25 cellular contexts compared by ENCODE assay signal in the genomic region with DNA sequence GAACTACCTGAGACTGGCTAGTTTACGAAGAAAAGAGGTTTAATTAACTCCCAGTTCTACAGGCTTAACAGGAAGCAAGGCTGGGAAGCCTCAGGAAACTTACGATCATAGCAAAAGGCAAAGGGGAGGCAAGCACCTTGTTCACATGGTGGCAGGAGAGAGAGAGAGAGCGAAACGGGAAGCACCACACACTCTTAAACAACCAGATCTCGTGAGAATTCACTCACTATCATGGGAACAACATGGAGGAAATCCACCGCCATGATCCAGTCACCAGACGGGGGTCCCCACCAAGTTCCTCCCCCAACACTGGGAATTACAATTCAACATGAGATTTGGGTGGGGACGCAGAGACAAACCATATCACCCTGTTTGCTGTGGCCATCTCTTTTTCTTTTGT. TPM values are rescaled to one million over a fixed set of nuclear protein-coding genes. Genes with fewer than 3 reads are reported as not detected.
A peak's percentile ranks its signal among the peaks of the same experiment; 100 is the strongest.
DNase-seq lines count a peak whose midpoint lies in the region; ATAC-seq, FAIRE-seq and TF ChIP-seq lines count a peak whose summit lies in the region.
"Had no signal": no experiment of that assay in that cellular context is flagged by ENCODE, and none has a peak within 500 bp of the region (broad histone marks: within the 10 kb centered on the region; RNA-seq: fewer than 3 reads in every experiment).

No MANE protein-coding gene starts in this region.

- intact Hi-C loops in HepG2 (cut with micrococcal nuclease; ENCODE audit: unreplicated experiment) (no loop called here), right lobe of liver (cut with DNase I) (no loop called here)

- H3K27ac Mint-ChIP-seq in WTC11: peak overlapping the region; percentile 93; the same call in 1 of the 2 replicates
- H3K27ac Mint-ChIP-seq: CD14-positive monocyte; CD4-positive, alpha-beta T cell; CD8-positive, alpha-beta memory T cell had no signal

- no peak for TF ChIP-seq EP300 in HepG2 (IDR thresholded peaks at IDR 0.05; ENCODE audit: low read depth in 2 of 2, low read length in 2 of 2)
- no peak for TF ChIP-seq EP300 in HepG2 (CRISPR knock-in tag; IDR thresholded peaks at IDR 0.05; ENCODE audit: borderline replicate concordance)

- no peak overlapping the region for H3K23ac ChIP-seq in neuronal stem cell (ENCODE audit: low read depth, low read length, poor library complexity)

- no peak overlapping the region for H2BK5ac ChIP-seq in neuronal stem cell (ENCODE audit: low read length)

- no peak for TF ChIP-seq RAD21 in HepG2 (CRISPR knock-in tag; IDR thresholded peaks at IDR 0.05)

- H2BK120ac ChIP-seq in neuronal stem cell (ENCODE audit: low read depth, low read length): no peak overlapping the region

- H3K79me1 ChIP-seq in neuronal stem cell (ENCODE audit: low read depth, low read length): no peaks in the 10 kb centered on the region

- no peak for FAIRE-seq in HepG2 (lab: Jason Lieb, UNC)
- FAIRE-seq: A549, D721Med, GM12878, GM18507, H1 had no signal

- no TSS peak for BruUV-seq in HepG2 (replicated peaks; lab: Mats Ljungman, UMichigan)

- H4K8ac ChIP-seq in neuronal stem cell (ENCODE audit: low read depth, low read length): no peak overlapping the region

- TF ChIP-seq POLR2A in HepG2 (IDR thresholded peaks at IDR 0.05; ENCODE audit: insufficient read depth in 1 of 2, low read depth in 2 of 2, low read length in 2 of 2) (no peak), right lobe of liver (IDR thresholded peaks at IDR 0.05) (no peak)

- no peak overlapping the region for H2BK12ac ChIP-seq in neuronal stem cell (ENCODE audit: low read length)

- no peak overlapping the region for H2AK5ac ChIP-seq in neuronal stem cell (ENCODE audit: low read depth, low read length)

- peaks cover 7% of the 10 kb centered on the region; the same call in 1 of the 2 replicates for H3K27me3 Mint-ChIP-seq in WTC11 (ENCODE audit: low read depth)

- in situ Hi-C loops in HepG2 (cut with HindIII; ENCODE audit: extremely low pct_ligation_motif_present, low pct_unique_long_range_greater_than_20kb): no loop called here

- WGBS in HepG2 (ENCODE audit: low lambda C conversion rate): 21% methylated on average over 8 of the region's 8 CpGs
- WGBS in right lobe of liver (ENCODE audit: insufficient coverage, low coverage, low lambda C conversion rate, missing lambda C conversion rate): 65% methylated on average over 5 of the region's 8 CpGs
- no CpG with 5 or more reads among the region's 8 CpGs for WGBS in neuronal stem cell (ENCODE audit: extremely low coverage in 2 of 2, insufficient read length in 2 of 2, insufficient replicate concordance in 1 of 2), 2 donors

- ATAC-seq in HepG2: no peak
- no peak for ATAC-seq in right lobe of liver
- no peak for ATAC-seq in WTC11
- ATAC-seq: A549, GM12878 had no signal

- H2AFZ ChIP-seq in HepG2 (ENCODE audit: low read length) (no peak overlapping the region), neuronal stem cell (ENCODE audit: low read length) (peak overlapping the region; percentile 26)

- H3K36me3 ChIP-seq in HepG2 (replicated peaks in 1 of 2; ENCODE audit: control insufficient read depth in 1 of 2, insufficient read depth in 2 of 2, low read length in 2 of 2): no peaks in the 10 kb centered on the region
- no peaks in the 10 kb centered on the region for H3K36me3 ChIP-seq in right lobe of liver
- no peaks in the 10 kb centered on the region for H3K36me3 ChIP-seq in neuronal stem cell (replicated peaks in 1 of 2; ENCODE audit: control insufficient read depth in 2 of 2, insufficient read depth in 2 of 2, low read length in 2 of 2)
- H3K36me3 ChIP-seq: BE2C; BLaER1 treated with 17β-estradiol and CSF1 and Interleukin-3, amounts not matched to agents 10 nM and 100 nM had no signal

- peaks cover under 1% of the 10 kb centered on the region for H3K4me1 Mint-ChIP-seq in WTC11
- H3K4me1 Mint-ChIP-seq: CD14-positive monocyte; CD8-positive, alpha-beta memory T cell had no signal

- POLR2A ChIA-PET in HepG2 (lab: Yijun Ruan, JAX): no interaction called here
- POLR2A ChIA-PET in WTC11 (lab: Charles Lee): no interaction called here

- H3K4me3 Mint-ChIP-seq in WTC11: no peak overlapping the region
- H3K4me3 Mint-ChIP-seq: CD14-positive monocyte; CD4-positive, alpha-beta T cell; CD8-positive, alpha-beta memory T cell had no signal

- H3K9ac ChIP-seq in HepG2 (ENCODE audit: insufficient read depth, low read depth, low read length) (no peak overlapping the region), neuronal stem cell (ENCODE audit: low read depth, low read length, poor library complexity) (no peak overlapping the region)
- H3K9ac ChIP-seq: BLaER1 treated with 17β-estradiol and CSF1 and Interleukin-3, amounts not matched to agents 10 nM and 100 nM had no signal

- H3K36me3 Mint-ChIP-seq in WTC11: peaks cover 21% of the 10 kb centered on the region
- H3K36me3 Mint-ChIP-seq: CD14-positive monocyte; CD8-positive, alpha-beta memory T cell had no signal

- DNase-seq in HepG2 (ENCODE audit: low spot score): no peak
- no peak for DNase-seq in right lobe of liver
- no peak for DNase-seq in WTC11 (ENCODE audit: low spot score)
- DNase-seq in neuronal stem cell (ENCODE audit: low spot score): no peak
- DNase-seq in stimulated activated CD4-positive, alpha-beta T cell treated with anti-CD3 and anti-CD28 coated beads, Interleukin-15, amount 100 ng/mL, for 24 hours: no peak
- DNase-seq in activated effector memory CD4-positive, alpha-beta T cell treated with anti-CD3 and anti-CD28 coated beads, Interleukin-2, amount 50 U/mL, for 16 hours: no peak
- DNase-seq: 8988T; ACHN; AML-193; BE2C; CD4-positive, alpha-beta T cell; CD8-positive, alpha-beta memory T cell; DMS 273 treated with DMSO at 0.1 percent for 48 hours; DMS79; EL; GDM1; H7; HCEC 1CT had no signal

- H3K27ac ChIP-seq in HepG2 (ENCODE audit: extremely low read length, insufficient read depth, low read length): no peak overlapping the region
- no peak overlapping the region for H3K27ac ChIP-seq in right lobe of liver
- H3K27ac ChIP-seq in neuronal stem cell (replicated peaks; ENCODE audit: low read length): no peak overlapping the region
- H3K27ac ChIP-seq: A549; BLaER1 treated with 17β-estradiol and CSF1 and Interleukin-3, amounts not matched to agents 10 nM and 100 nM had no signal

- H3K27me3 ChIP-seq in HepG2 (ENCODE audit: control insufficient read depth in 1 of 2, insufficient read depth in 2 of 2, low read length in 2 of 2) (no peaks in the 10 kb centered on the region), right lobe of liver (no peaks in the 10 kb centered on the region), neuronal stem cell (ENCODE audit: control insufficient read depth in 3 of 3, insufficient read depth in 3 of 3, low read depth in 1 of 3, low read length in 3 of 3) (no peaks in the 10 kb centered on the region)
- H3K27me3 ChIP-seq: BE2C; BLaER1 treated with 17β-estradiol and CSF1 and Interleukin-3, amounts not matched to agents 10 nM and 100 nM had no signal

- CTCF ChIA-PET in HepG2 (lab: Yijun Ruan, JAX; ENCODE audit: low intra/inter-chr PET ratio, low total read pairs) (no interaction called here), WTC11 (lab: Charles Lee) (no interaction called here)

- H3K4me1 ChIP-seq in HepG2 (ENCODE audit: insufficient read depth, low read length) (no peaks in the 10 kb centered on the region), right lobe of liver (no peaks in the 10 kb centered on the region), neuronal stem cell (ENCODE audit: control insufficient read depth in 2 of 2, insufficient read depth in 1 of 2, low read depth in 1 of 2, low read length in 2 of 2) (no peaks in the 10 kb centered on the region)
- H3K4me1 ChIP-seq: A549; BE2C; BLaER1 treated with 17β-estradiol and CSF1 and Interleukin-3, amounts not matched to agents 10 nM and 100 nM had no signal

- H4K20me1 ChIP-seq in HepG2 (ENCODE audit: insufficient read depth, low read length): no peaks in the 10 kb centered on the region
- H4K20me1 ChIP-seq: BLaER1 treated with 17β-estradiol and CSF1 and Interleukin-3, amounts not matched to agents 10 nM and 100 nM had no signal

- no peak overlapping the region for H3K18ac ChIP-seq in neuronal stem cell (ENCODE audit: low read length)

- no peak overlapping the region for H3K4ac ChIP-seq in neuronal stem cell (ENCODE audit: low read length)

- H4K91ac ChIP-seq in neuronal stem cell (ENCODE audit: low read depth, low read length, poor library complexity): no peak overlapping the region

- no peaks in the 10 kb centered on the region for H3K79me2 ChIP-seq in HepG2 (ENCODE audit: insufficient read depth, low read length)

- H3K4me3 ChIP-seq in HepG2 (replicated peaks in 1 of 3; ENCODE audit: insufficient read depth in 1 of 3, low read depth in 2 of 3, low read length in 3 of 3) (no peak overlapping the region), right lobe of liver (no peak overlapping the region), neuronal stem cell (ENCODE audit: low read length in 2 of 2) (no peak overlapping the region)
- H3K4me3 ChIP-seq: A549; BLaER1 treated with 17β-estradiol and CSF1 and Interleukin-3, amounts not matched to agents 10 nM and 100 nM; GM12878 had no signal

- H3K4me2 ChIP-seq in HepG2 (ENCODE audit: low read depth, low read length) (no peak overlapping the region), neuronal stem cell (ENCODE audit: insufficient read depth, low read length, poor library complexity, severe bottlenecking) (no peak overlapping the region)
- H3K4me2 ChIP-seq: A549; BLaER1 treated with 17β-estradiol and CSF1 and Interleukin-3, amounts not matched to agents 10 nM and 100 nM had no signal

- H3K9me3 ChIP-seq in HepG2 (ENCODE audit: low read length) (0 out of 2 replicates have a peak, but pooled peaks cover 11% of the 10 kb centered on the region), right lobe of liver (no peaks in the 10 kb centered on the region), neuronal stem cell (replicated peaks in 1 of 2; ENCODE audit: control insufficient read depth in 2 of 2, insufficient read depth in 1 of 2, low read depth in 1 of 2, low read length in 2 of 2) (peaks cover 0 to 7% of the 10 kb centered on the region in 2 donors)
- H3K9me3 ChIP-seq: BE2C had no signal

- H3K9me3 Mint-ChIP-seq in WTC11: peaks cover 35% of the 10 kb centered on the region

- no peak overlapping the region for H2BK15ac ChIP-seq in neuronal stem cell (ENCODE audit: low read length)

- TF ChIP-seq CTCF in HepG2 (CRISPR knock-in tag; IDR thresholded peaks at IDR 0.05): no peak
- TF ChIP-seq CTCF in right lobe of liver (IDR thresholded peaks at IDR 0.05): no peak
- TF ChIP-seq CTCF in WTC11 (IDR thresholded peaks at IDR 0.05): no peak

- H3K14ac ChIP-seq in neuronal stem cell (ENCODE audit: low read length): no peak overlapping the region

RNA-seq across cellular contexts. Expression of a gene that starts 11.8 kb away (rescaled TPM):
- not detected in 2 replicates for total RNA-seq in HepG2 (2016; rRNA removed; fragmentation: Illumina TruSeq; extraction: Trizol)
- total RNA-seq in HepG2 (2016; cell fraction: cytosol; rRNA removed; fragmentation: Illumina TruSeq; extraction: Trizol; ENCODE audit: low read depth): not detected in 2 replicates
- total RNA-seq in HepG2 (2016; cell fraction: insoluble cytoplasmic fraction; rRNA removed; fragmentation: Illumina TruSeq; extraction: Trizol): not detected in 2 replicates
- not detected in 2 replicates for total RNA-seq in HepG2 (2016; cell fraction: membrane; rRNA removed; fragmentation: Illumina TruSeq; extraction: Trizol)
- total RNA-seq in HepG2 (2016; cell fraction: nucleus; rRNA removed; fragmentation: Illumina TruSeq; extraction: Trizol): not detected in 2 replicates
- polyA plus RNA-seq in HepG2 (2011; rRNA removed): not detected in 2 replicates
- polyA plus RNA-seq in HepG2 (2011; cell fraction: cytosol; rRNA removed): not detected in 2 replicates
- polyA plus RNA-seq in HepG2 (2011; cell fraction: nucleus; rRNA removed): not detected in 2 replicates
- polyA plus RNA-seq in HepG2 (2012): not detected in 2 replicates
- polyA plus RNA-seq in HepG2 (2016; cell fraction: cytosol; fragmentation: Illumina TruSeq; extraction: Trizol; ENCODE audit: low read depth): not detected in 2 replicates
- not detected in 2 replicates for polyA plus RNA-seq in HepG2 (2016; cell fraction: insoluble cytoplasmic fraction; fragmentation: Illumina TruSeq; extraction: Trizol; ENCODE audit: low read depth)
- polyA plus RNA-seq in HepG2 (2016; cell fraction: membrane; fragmentation: Illumina TruSeq; extraction: Trizol; ENCODE audit: low read depth): not detected in 2 replicates
- polyA plus RNA-seq in HepG2 (2016; cell fraction: nucleus; fragmentation: Illumina TruSeq; extraction: Trizol; ENCODE audit: insufficient read depth, low read depth): not detected in 2 replicates
- not detected in 2 replicates for polyA minus RNA-seq in HepG2 (2011; rRNA and poly(A)+ RNA removed; ENCODE audit: low replicate concordance)
- polyA minus RNA-seq in HepG2 (2011; cell fraction: cytosol; rRNA and poly(A)+ RNA removed): not detected in 2 replicates
- polyA minus RNA-seq in HepG2 (2011; cell fraction: nucleus; rRNA and poly(A)+ RNA removed): not detected in 2 replicates
- total RNA-seq in right lobe of liver: not detected
- total RNA-seq in WTC11 (2021): not detected in 3 replicates
- not detected for polyA plus RNA-seq in neuronal stem cell (2013, experiment 1 of 2)
- polyA plus RNA-seq in neuronal stem cell (2013, experiment 2 of 2): not detected
- total RNA-seq: CD4-positive, alpha-beta T cell; CD8-positive, alpha-beta memory T cell; GM12878; H1; H7 had no signal
- polyA plus RNA-seq: A549; CD14-positive monocyte; CD8-positive, alpha-beta memory T cell; GM12878; H1 had no signal

RNA-seq across cellular contexts. Expression of a gene that starts 49.5 kb away (rescaled TPM):
- total RNA-seq in HepG2 (2016; rRNA removed; fragmentation: Illumina TruSeq; extraction: Trizol): not detected in 2 replicates
- total RNA-seq in HepG2 (2016; cell fraction: cytosol; rRNA removed; fragmentation: Illumina TruSeq; extraction: Trizol; ENCODE audit: low read depth): not detected in 2 replicates
- not detected in 2 replicates for total RNA-seq in HepG2 (2016; cell fraction: insoluble cytoplasmic fraction; rRNA removed; fragmentation: Illumina TruSeq; extraction: Trizol)
- total RNA-seq in HepG2 (2016; cell fraction: membrane; rRNA removed; fragmentation: Illumina TruSeq; extraction: Trizol): not detected in 2 replicates
- total RNA-seq in HepG2 (2016; cell fraction: nucleus; rRNA removed; fragmentation: Illumina TruSeq; extraction: Trizol): not detected in 2 replicates
- polyA plus RNA-seq in HepG2 (2011; rRNA removed): not detected in 2 replicates
- polyA plus RNA-seq in HepG2 (2011; cell fraction: cytosol; rRNA removed): not detected in 2 replicates
- polyA plus RNA-seq in HepG2 (2011; cell fraction: nucleus; rRNA removed): not detected in 2 replicates
- not detected in 2 replicates for polyA plus RNA-seq in HepG2 (2012)
- not detected in 2 replicates for polyA plus RNA-seq in HepG2 (2016; cell fraction: cytosol; fragmentation: Illumina TruSeq; extraction: Trizol; ENCODE audit: low read depth)
- polyA plus RNA-seq in HepG2 (2016; cell fraction: insoluble cytoplasmic fraction; fragmentation: Illumina TruSeq; extraction: Trizol; ENCODE audit: low read depth): not detected in 2 replicates
- not detected in 2 replicates for polyA plus RNA-seq in HepG2 (2016; cell fraction: membrane; fragmentation: Illumina TruSeq; extraction: Trizol; ENCODE audit: low read depth)
- not detected in 2 replicates for polyA plus RNA-seq in HepG2 (2016; cell fraction: nucleus; fragmentation: Illumina TruSeq; extraction: Trizol; ENCODE audit: insufficient read depth, low read depth)
- 15.8 TPM in 1 of 2 replicates, not detected in the other for polyA minus RNA-seq in HepG2 (2011; rRNA and poly(A)+ RNA removed; ENCODE audit: low replicate concordance)
- not detected in 2 replicates for polyA minus RNA-seq in HepG2 (2011; cell fraction: cytosol; rRNA and poly(A)+ RNA removed)
- not detected in 2 replicates for polyA minus RNA-seq in HepG2 (2011; cell fraction: nucleus; rRNA and poly(A)+ RNA removed)
- under 1 TPM; 0.02 to 0.43 (median 0.16) TPM for total RNA-seq in right lobe of liver
- total RNA-seq in WTC11 (2021): 5.9 to 7.9 TPM (median 6.0 TPM) in 3 replicates
- polyA plus RNA-seq in neuronal stem cell (2013, experiment 1 of 2): 0.03 TPM
- polyA plus RNA-seq in neuronal stem cell (2013, experiment 2 of 2): 0.04 TPM
- total RNA-seq: CD4-positive, alpha-beta T cell; GM12878 had no signal
- polyA plus RNA-seq: CD14-positive monocyte had no signal
